14 cellular contexts compared by ENCODE assay signal in the genomic region with DNA sequence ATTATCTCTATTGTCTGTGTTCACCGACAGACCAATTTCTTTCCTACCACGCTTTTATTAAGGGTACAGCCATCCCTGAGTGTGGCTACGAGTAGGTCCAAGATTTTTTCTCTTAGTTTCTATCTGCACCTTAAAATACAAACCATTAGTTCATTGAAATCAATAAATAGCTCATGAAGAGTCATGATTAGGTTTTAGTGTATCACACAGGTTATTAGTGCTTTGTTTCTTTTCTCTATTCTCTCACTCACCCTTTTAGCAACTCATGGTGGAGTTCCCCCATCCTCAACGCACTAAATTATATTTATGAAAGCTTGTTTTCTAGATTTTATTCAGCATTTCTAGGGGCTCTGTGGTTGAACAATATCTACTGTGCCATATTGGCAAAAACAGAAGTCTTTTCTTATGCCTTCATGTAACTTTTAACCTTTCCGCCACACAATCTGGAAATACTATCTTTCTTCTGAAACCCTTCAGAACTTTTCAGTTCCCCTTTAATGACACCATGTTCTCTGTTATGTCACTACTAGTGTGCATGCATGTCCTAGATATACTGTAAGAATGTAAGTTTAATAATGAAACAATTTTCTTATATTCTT.
A peak's percentile ranks its signal among the peaks of the same experiment; 100 is the strongest.
DNase-seq lines count a peak whose midpoint lies in the region; ATAC-seq, FAIRE-seq and TF ChIP-seq lines count a peak whose summit lies in the region.
"Had no signal": no experiment of that assay in that cellular context is flagged by ENCODE, and none has a peak within 500 bp of the region (broad histone marks: within the 10 kb centered on the region; RNA-seq: fewer than 3 reads in every experiment).

No MANE protein-coding gene starts in this region.

- no peak overlapping the region for H3K4me3 ChIP-seq in ascending aorta
- no peak overlapping the region for H3K4me3 ChIP-seq in spleen
- H3K4me3 ChIP-seq in SJCRH30: no peak overlapping the region
- H3K4me3 ChIP-seq: BLaER1, esophagus muscularis mucosa, thyroid gland had no signal

- no peaks in the 10 kb centered on the region for H3K36me3 ChIP-seq in ascending aorta
- H3K36me3 ChIP-seq in spleen: no peaks in the 10 kb centered on the region
- no peaks in the 10 kb centered on the region for H3K36me3 ChIP-seq in SJCRH30
- H3K36me3 ChIP-seq: BLaER1, esophagus muscularis mucosa, thyroid gland had no signal

- no peak for FAIRE-seq in D721Med (lab: Jason Lieb, UNC)
- FAIRE-seq: bronchial epithelial cell had no signal

- H3K9me3 ChIP-seq in ascending aorta (no peaks in the 10 kb centered on the region), spleen (no peaks in the 10 kb centered on the region), SJCRH30 (replicated peaks) (no peaks in the 10 kb centered on the region)
- H3K9me3 ChIP-seq: BLaER1, esophagus muscularis mucosa, thyroid gland had no signal

- TF ChIP-seq CTCF in ascending aorta (IDR thresholded peaks at IDR 0.05) (no peak), D721Med (IDR thresholded peaks at IDR 0.05; ENCODE audit: insufficient read depth, missing control alignments) (no peak), spleen (IDR thresholded peaks at IDR 0.05 in 8 of 11, conservative IDR thresholded peaks at IDR 0.05 in 3 of 11) (no peak)

- H3K27ac ChIP-seq in ascending aorta: no peak overlapping the region
- H3K27ac ChIP-seq in spleen: no peak overlapping the region
- H3K27ac ChIP-seq in SJCRH30: no peak overlapping the region
- H3K27ac ChIP-seq: BLaER1, esophagus muscularis mucosa, thyroid gland had no signal

- H3K4me1 ChIP-seq in ascending aorta (no peaks in the 10 kb centered on the region), spleen (no peaks in the 10 kb centered on the region), SJCRH30 (no peaks in the 10 kb centered on the region)
- H3K4me1 ChIP-seq: BLaER1, thyroid gland had no signal

- DNase-seq in ascending aorta (ENCODE audit: low spot score in 2 of 2) (no peak), D721Med (ENCODE audit: insufficient read length, low spot score) (no peak), spleen (no peak), SJCRH30 (no peak)
- DNase-seq: NCI-H524 treated with DMSO at 0.1 percent for 48 hours, SHP77, thyroid gland had no signal

- H3K27me3 ChIP-seq in ascending aorta (no peaks in the 10 kb centered on the region), spleen (replicated peaks in 1 of 7) (peaks cover 0 to under 1% (median 0%) of the 10 kb centered on the region in 7 donors), SJCRH30 (no peaks in the 10 kb centered on the region)
- H3K27me3 ChIP-seq: BLaER1, esophagus muscularis mucosa, thyroid gland had no signal

- TF ChIP-seq POLR2A in spleen (IDR thresholded peaks at IDR 0.05): no peak

- intact Hi-C loops in ascending aorta (cut with DNase I) (no loop called here), spleen (cut with DNase I; ENCODE audit: low total_unique reads) (no loop called here)

- WGBS in spleen, 5 donors: 74 to 86% (median 77%) methylated on average over 5 of the region's 5 CpGs

- ATAC-seq in GM18519 (IDR thresholded peaks at IDR 0.05; ENCODE audit: low FRiP score, unreplicated experiment) (peak; percentile 97), GM21381 (IDR thresholded peaks at IDR 0.05; ENCODE audit: unreplicated experiment) (peak; percentile 97), HG02943 (IDR thresholded peaks at IDR 0.05; ENCODE audit: low read depth, unreplicated experiment) (peak; percentile 99), HG03558 (IDR thresholded peaks at IDR 0.05; ENCODE audit: extremely low read depth, unreplicated experiment) (peak; percentile 92)
